ENCODE assay signal across 8 cellular contexts in the genomic region with DNA sequence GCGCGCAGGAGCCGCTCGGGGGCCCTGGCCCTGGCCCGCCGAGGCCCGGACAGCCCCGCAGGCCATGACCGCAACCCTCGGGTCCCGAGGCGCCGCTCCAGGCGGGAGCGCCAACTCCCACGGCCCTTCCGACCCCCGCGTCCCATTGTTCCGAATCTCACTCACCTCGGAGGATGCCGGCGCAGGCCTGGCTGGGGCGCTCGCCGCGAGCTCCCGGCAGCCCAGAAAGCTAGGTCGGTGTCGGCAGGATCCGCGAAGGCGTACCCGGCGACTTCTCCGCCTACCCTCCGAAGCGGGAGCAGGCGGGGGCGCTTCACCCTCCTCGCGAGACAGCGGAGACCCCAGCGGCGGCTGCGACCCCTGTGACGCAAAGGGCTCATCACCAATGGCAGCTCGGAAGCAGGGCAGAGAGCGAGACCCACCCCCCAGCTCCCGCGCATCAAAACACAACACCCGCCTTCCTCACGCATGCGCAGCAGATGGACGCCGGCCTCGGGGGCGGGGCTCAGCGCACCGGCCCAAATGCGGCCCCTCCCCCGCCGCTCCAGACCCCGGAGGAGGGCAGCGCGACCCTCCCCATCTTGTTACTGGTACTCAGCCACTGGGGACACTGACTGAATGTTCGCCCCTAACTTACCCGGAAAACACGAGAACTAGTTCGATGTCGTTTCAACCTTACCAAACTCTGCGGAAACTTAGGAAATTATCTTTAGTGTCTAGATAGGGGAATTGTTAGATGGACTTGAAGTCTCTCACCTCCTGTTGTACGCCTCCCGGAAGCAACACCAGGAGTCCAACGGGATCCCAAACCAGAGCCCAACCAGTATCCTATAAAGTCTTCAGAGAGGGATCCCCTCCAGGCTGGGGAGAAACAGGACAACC. TPM values are rescaled to one million over a fixed set of nuclear protein-coding genes. Genes with fewer than 3 reads are reported as not detected.
A peak's percentile ranks its signal among the peaks of the same experiment; 100 is the strongest.
DNase-seq lines count a peak whose midpoint lies in the region; TF ChIP-seq lines count a peak whose summit lies in the region.

No MANE protein-coding gene starts in this region.

- H3K4me1 ChIP-seq in HAP-1 (peaks cover 7% of the 10 kb centered on the region; the same call in 1 of the 2 replicates), stomach smooth muscle (ENCODE audit: control insufficient read depth, insufficient read depth, low read length) (peaks cover 11% of the 10 kb centered on the region)

- H3K9me3 Mint-ChIP-seq in neural crest cell, result no peaks in the 10 kb centered on the region

- H3K27ac Mint-ChIP-seq in neural crest cell (ENCODE audit: unreplicated experiment), result peak overlapping the region; percentile 99

- H3K27me3 Mint-ChIP-seq in neural crest cell (ENCODE audit: low read depth), result no peaks in the 10 kb centered on the region

- peaks cover 32% of the 10 kb centered on the region for H3K4me1 Mint-ChIP-seq in neural crest cell

- H3K36me3 ChIP-seq in HAP-1 (replicated peaks) (peaks cover 5% of the 10 kb centered on the region), MG63 (peaks cover 7% of the 10 kb centered on the region), stomach smooth muscle (ENCODE audit: control insufficient read depth in 2 of 2, insufficient read depth in 2 of 2, low read length in 2 of 2) (peaks cover 0 to 3% of the 10 kb centered on the region in 2 donors)

- H3K9me3 ChIP-seq in HAP-1 (no peaks in the 10 kb centered on the region), MG63 (no peaks in the 10 kb centered on the region), stomach smooth muscle (ENCODE audit: control insufficient read depth in 2 of 2, low read length in 2 of 2) (no peaks in the 10 kb centered on the region)

- H3K9ac ChIP-seq in stomach smooth muscle (ENCODE audit: low read length in 2 of 2), result peak overlapping the region; percentile 70 to 90

- TF ChIP-seq CTCF in fibroblast of villous mesenchyme (IDR thresholded peaks at IDR 0.05; ENCODE audit: insufficient read depth, low read depth, low read length) (no peak), neural crest cell (conservative IDR thresholded peaks at IDR 0.05) (peak; percentile 11)

- peak overlapping the region; percentile 98 for H3K4me3 Mint-ChIP-seq in neural crest cell

- in situ Hi-C loops in G401 (cut with HindIII; ENCODE audit: low sequenced_read_pairs) (no loop called here), HAP-1 (cut with MboI; ENCODE audit: low sequenced_read_pairs) (no loop called here)

- H3K27me3 ChIP-seq in HAP-1 (ENCODE audit: low read depth), result no peaks in the 10 kb centered on the region
- H3K27me3 ChIP-seq in MG63, result no peaks in the 10 kb centered on the region
- H3K27me3 ChIP-seq in stomach smooth muscle (ENCODE audit: control insufficient read depth in 1 of 2, insufficient read depth in 2 of 2, low read length in 2 of 2), result no peaks in the 10 kb centered on the region

- DNase-seq in G401 (ENCODE audit: low spot score) (peak; percentile 95), HAP-1 (ENCODE audit: low spot score in 2 of 2) (peak; percentile 93 to 97), MG63 (peak; percentile 83), SHP77 (lab: John Stamatoyannopoulos, UW) (peak; percentile 64 to 84), activated gamma-delta T cell treated with Interleukin-2 at 50 U/mL for 16 hours (peak; percentile 96), fibroblast of villous mesenchyme (ENCODE audit: low read depth) (peak; percentile 96), neural crest cell (ENCODE audit: low read depth, low spot score) (peak; percentile 96)

- H3K4me3 ChIP-seq in HAP-1, result peak overlapping the region; percentile 85
- H3K4me3 ChIP-seq in MG63, result peak overlapping the region; percentile 79
- peak overlapping the region; percentile 89 for H3K4me3 ChIP-seq in fibroblast of villous mesenchyme (ENCODE audit: low read depth, low read length)
- H3K4me3 ChIP-seq in stomach smooth muscle (ENCODE audit: low read length in 2 of 2), result peak overlapping the region; percentile 75 to 92

- H3K36me3 Mint-ChIP-seq in neural crest cell (ENCODE audit: low read depth), result peaks cover 6% of the 10 kb centered on the region

- H3K27ac ChIP-seq in stomach smooth muscle (ENCODE audit: low read length), result peak overlapping the region; percentile 94

RNA-seq across cellular contexts. Expression of a gene that starts 1.3 kb away (rescaled TPM):
- total RNA-seq in G401 (2014; rRNA removed; shearing (Covaris generic)), result 7.7 and 10.9 TPM in 2 replicates
- total RNA-seq in MG63 (2014; rRNA removed; shearing (Covaris generic); ENCODE audit: low replicate concordance), result 1.7 TPM in 1 of 2 replicates, not detected in the other
- total RNA-seq in fibroblast of villous mesenchyme (1.7 and 2.6 TPM in 2 replicates), neural crest cell (10.2 and 13.6 TPM in 2 replicates)

RNA-seq across cellular contexts. Expression of a gene that starts 1.5 kb away (rescaled TPM):
- 16.7 and 19.6 TPM in 2 replicates for total RNA-seq in G401 (2014; rRNA removed; shearing (Covaris generic))
- total RNA-seq in MG63 (2014; rRNA removed; shearing (Covaris generic); ENCODE audit: low replicate concordance), result 7.8 and 9.4 TPM in 2 replicates
- total RNA-seq in fibroblast of villous mesenchyme (25.1 and 44.5 TPM in 2 replicates), neural crest cell (20.8 and 21.0 TPM in 2 replicates)

RNA-seq across cellular contexts. Expression of a gene that starts 22.1 kb away (rescaled TPM):
- total RNA-seq in G401 (2014; rRNA removed; shearing (Covaris generic)), result 124 and 133 TPM in 2 replicates
- 77.0 and 86.4 TPM in 2 replicates for total RNA-seq in MG63 (2014; rRNA removed; shearing (Covaris generic); ENCODE audit: low replicate concordance)
- 35.8 and 43.6 TPM in 2 replicates for total RNA-seq in fibroblast of villous mesenchyme
- total RNA-seq in neural crest cell, result 55.5 and 56.7 TPM in 2 replicates

RNA-seq across cellular contexts. Expression of a gene that starts 24.9 kb away (rescaled TPM):
- 4.0 and 6.3 TPM in 2 replicates for total RNA-seq in G401 (2014; rRNA removed; shearing (Covaris generic))
- 3.5 and 3.8 TPM in 2 replicates for total RNA-seq in MG63 (2014; rRNA removed; shearing (Covaris generic); ENCODE audit: low replicate concordance)
- total RNA-seq in fibroblast of villous mesenchyme (8.7 and 22.0 TPM in 2 replicates), neural crest cell (6.4 and 6.6 TPM in 2 replicates)

Comparison
In these comparisons a context has a peak if more than half of its experiments do, and no peak if none do; other contexts are left out.
1. Peak in every context shown above with its lines: DNase-seq, H3K4me3 ChIP-seq and H3K27ac ChIP-seq.